1 cellular context compared by ENCODE assay signal in the genomic region with DNA sequence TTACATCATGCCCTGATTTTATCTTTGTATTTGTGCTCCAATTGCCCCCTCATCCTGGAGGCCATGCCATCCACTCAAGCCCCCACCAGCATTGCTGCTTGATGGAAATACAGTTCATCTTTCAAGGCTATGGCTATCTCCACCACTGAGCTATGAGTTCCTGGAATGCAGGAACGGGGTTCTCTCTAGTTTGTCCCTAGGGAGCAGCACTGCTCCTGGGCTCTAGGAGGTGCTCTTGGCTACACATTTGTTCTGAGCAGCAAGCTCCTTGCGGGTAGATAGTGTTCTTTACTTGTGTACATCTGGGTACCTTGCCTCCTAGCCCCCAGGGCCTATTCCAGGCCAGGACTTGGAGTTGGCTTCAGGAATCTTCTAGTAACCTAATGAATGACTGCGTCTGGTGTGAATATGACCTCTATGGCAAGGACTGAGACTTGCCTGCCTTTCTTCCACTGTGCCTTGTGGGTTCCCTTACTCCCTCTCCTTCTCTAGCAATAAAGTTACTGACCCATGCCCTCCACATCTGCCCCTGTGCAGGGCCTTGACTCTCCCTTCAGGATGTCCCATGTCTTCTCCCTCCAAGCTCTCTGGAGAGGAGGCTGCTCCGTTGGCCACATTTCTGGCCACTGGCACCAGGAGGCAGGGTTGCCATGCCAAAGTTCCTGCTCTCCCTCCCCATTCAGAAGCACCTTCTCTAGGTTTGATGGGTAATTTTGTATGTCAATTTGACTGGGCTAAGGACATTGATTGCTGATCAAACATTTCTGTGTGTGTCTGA.
A peak's percentile ranks its signal among the peaks of the same experiment; 100 is the strongest.
TF ChIP-seq lines count a peak whose summit lies in the region.

No MANE protein-coding gene starts in this region.

TF ChIP-seq in IMR-90, 13 proteins besides CTCF, POLR2A, EP300 and RAD21:
- TF ChIP-seq FOS (IDR thresholded peaks at IDR 0.05; ENCODE audit: low read depth, low read length) (no peak), BHLHE40 (IDR thresholded peaks at IDR 0.05; ENCODE audit: low read depth, low read length) (no peak), SMC3 (IDR thresholded peaks at IDR 0.05; ENCODE audit: low read depth, low read length) (0 out of 2 replicates have a peak, but pooled peaks have one; percentile 8), CEBPB (IDR thresholded peaks at IDR 0.05; ENCODE audit: low read depth, low read length) (no peak)
- TF ChIP-seq, protein P1, sequence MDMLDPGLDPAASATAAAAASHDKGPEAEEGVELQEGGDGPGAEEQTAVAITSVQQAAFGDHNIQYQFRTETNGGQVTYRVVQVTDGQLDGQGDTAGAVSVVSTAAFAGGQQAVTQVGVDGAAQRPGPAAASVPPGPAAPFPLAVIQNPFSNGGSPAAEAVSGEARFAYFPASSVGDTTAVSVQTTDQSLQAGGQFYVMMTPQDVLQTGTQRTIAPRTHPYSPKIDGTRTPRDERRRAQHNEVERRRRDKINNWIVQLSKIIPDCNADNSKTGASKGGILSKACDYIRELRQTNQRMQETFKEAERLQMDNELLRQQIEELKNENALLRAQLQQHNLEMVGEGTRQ (IDR thresholded peaks at IDR 0.05; ENCODE audit: low read depth, low read length), result no peak
